Comparison of ENCODE assay signal across 21 cellular contexts in genomic region chr1:162939035-162939434, GRCh38.
DNase-seq lines count a peak whose midpoint lies in the region; TF ChIP-seq lines count a peak whose summit lies in the region.
"Had no signal": no experiment of that assay in that cellular context is flagged by ENCODE, and none has a peak within 500 bp of the region (broad histone marks: within the 10 kb centered on the region; RNA-seq: fewer than 3 reads in every experiment).

No MANE protein-coding gene starts in this region.

- H3K79me1 ChIP-seq in mesendoderm (ENCODE audit: low read length) = no peaks in the 10 kb centered on the region

- peak overlapping the region; percentile 55 for H3K4ac ChIP-seq in mesendoderm (ENCODE audit: low read depth, low read length)

- H3K56ac ChIP-seq in mesendoderm (ENCODE audit: low read length) = no peak overlapping the region

- no CpG with 5 or more reads among the region's 5 CpGs for WGBS in mesendoderm (ENCODE audit: extremely low coverage, insufficient coverage, low lambda C conversion rate)

- H2AFZ ChIP-seq in OCI-LY3 (ENCODE audit: low read depth, low read length) = no peak overlapping the region
- H2AFZ ChIP-seq: PC-9 had no signal

- H3K23ac ChIP-seq in mesendoderm (ENCODE audit: low read length) = no peak overlapping the region

- no peak overlapping the region for H3K18ac ChIP-seq in mesendoderm (ENCODE audit: low read length)

- H3K9ac ChIP-seq in OCI-LY3 (ENCODE audit: low read length) = no peak overlapping the region
- no peak overlapping the region for H3K9ac ChIP-seq in mesendoderm (ENCODE audit: low read length)
- H3K9ac ChIP-seq: KMS-11 had no signal

- DNase-seq in DMS 273 (lab: John Stamatoyannopoulos, UW; ENCODE audit: unreplicated experiment) = peak; percentile 12
- DNase-seq in DMS 273 treated with DMSO at 0.1 percent for 48 hours (lab: John Stamatoyannopoulos, UW) = no peak
- DNase-seq in HCEC 1CT = peak; percentile 25
- DNase-seq in mesendoderm = no peak
- DNase-seq in activated CD4-positive, alpha-beta T cell treated with anti-CD3 and anti-CD28 coated beads for 1 hour = no peak
- no peak for DNase-seq in G401 (ENCODE audit: low spot score)
- no peak for DNase-seq in GF-D8 (lab: John Stamatoyannopoulos, UW)
- DNase-seq: DMS153; H9; MG63; NCI-H1092; NCI-H2081 treated with DMSO at 0.1 percent for 48 hours; NCI-H345; NCI-H69; NK-92 treated with Interleukin-12 subunit alpha and Interleukin-12 subunit beta, amount 100 ng/mL, for 24 hours; T-helper 1 cell had no signal

- no peak overlapping the region for H2BK120ac ChIP-seq in mesendoderm (ENCODE audit: low read depth, low read length)

- peak overlapping the region; percentile 65 for H4K8ac ChIP-seq in mesendoderm (ENCODE audit: low read depth, low read length)

- no peaks in the 10 kb centered on the region for H3K9me3 ChIP-seq in OCI-LY3 (ENCODE audit: insufficient read depth, low read length)
- H3K9me3 ChIP-seq: MG63 had no signal

- H3K4me2 ChIP-seq in OCI-LY3 (ENCODE audit: low read length) = no peak overlapping the region
- no peak overlapping the region for H3K4me2 ChIP-seq in mesendoderm (ENCODE audit: low read length)
- H3K4me2 ChIP-seq: KMS-11, PC-9 had no signal

- H4K20me1 ChIP-seq in OCI-LY3 (ENCODE audit: insufficient read depth, low read length) = no peaks in the 10 kb centered on the region

- H3K27ac ChIP-seq in OCI-LY3 (ENCODE audit: low read length) (no peak overlapping the region), mesendoderm (ENCODE audit: low read depth, low read length) (no peak overlapping the region)
- H3K27ac ChIP-seq: 22Rv1, C4-2B, KMS-11, PC-9 had no signal

- no peaks in the 10 kb centered on the region for H3K79me2 ChIP-seq in OCI-LY3 (ENCODE audit: low read length)
- no peaks in the 10 kb centered on the region for H3K79me2 ChIP-seq in mesendoderm (ENCODE audit: control insufficient read depth, insufficient read depth, low read length)

- H4K5ac ChIP-seq in mesendoderm (ENCODE audit: low read length) = no peak overlapping the region

- H2AK5ac ChIP-seq in mesendoderm (ENCODE audit: low read length) = no peak overlapping the region

- no peaks in the 10 kb centered on the region for H3K36me3 ChIP-seq in OCI-LY3 (replicated peaks; ENCODE audit: low read depth, low read length)
- H3K36me3 ChIP-seq in mesendoderm (ENCODE audit: control insufficient read depth, insufficient read depth, low read length) = no peaks in the 10 kb centered on the region
- H3K36me3 ChIP-seq: MG63 had no signal

- in situ Hi-C loops in G401 (cut with HindIII; ENCODE audit: low sequenced_read_pairs) = no loop called here

- no peaks in the 10 kb centered on the region for H3K4me1 ChIP-seq in OCI-LY3 (ENCODE audit: low read length)
- peaks cover 3% of the 10 kb centered on the region for H3K4me1 ChIP-seq in mesendoderm (ENCODE audit: control insufficient read depth, low read depth, low read length)

- no peak overlapping the region for H2BK15ac ChIP-seq in mesendoderm (replicated peaks; ENCODE audit: low read depth)

- H3K27me3 ChIP-seq in OCI-LY3 (ENCODE audit: low read depth, low read length) (peaks cover 87% of the 10 kb centered on the region), mesendoderm (ENCODE audit: insufficient read depth, low read length, poor library complexity) (no peaks in the 10 kb centered on the region)
- H3K27me3 ChIP-seq: MG63 had no signal

- no peak overlapping the region for H3K4me3 ChIP-seq in OCI-LY3 (ENCODE audit: low read length)
- H3K4me3 ChIP-seq in mesendoderm (ENCODE audit: low read length) = no peak overlapping the region
- H3K4me3 ChIP-seq: MG63, PC-9 had no signal

- H2BK5ac ChIP-seq in mesendoderm (ENCODE audit: low read length) = no peak overlapping the region

- peak; percentile 71 for TF ChIP-seq CTCF in OCI-LY3 (IDR thresholded peaks at IDR 0.05; ENCODE audit: low read depth, low read length)

Comparison
In these comparisons a context has a peak if more than half of its experiments do, and no peak if none do; other contexts are left out.
1. DNase-seq: peak in DMS 273 (single experiment) and HCEC 1CT (single experiment); none in DMS 273 treated with DMSO at 0.1 percent for 48 hours (single experiment), mesendoderm (single experiment), activated CD4-positive, alpha-beta T cell treated with anti-CD3 and anti-CD28 coated beads for 1 hour (single experiment), G401 (single experiment) and GF-D8 (single experiment).